In genomic region chr4:8427262-8427661, GRCh38 we compare ENCODE assay signal across 1 cellular context.
TF ChIP-seq lines count a peak whose summit lies in the region.

No MANE protein-coding gene starts in this region.

TF ChIP-seq in GM23338, 12 proteins besides CTCF, POLR2A, EP300 and RAD21 (continued from another document):
- no peak for TF ChIP-seq REST (IDR thresholded peaks at IDR 0.05; ENCODE audit: unreplicated experiment)
- no peak for TF ChIP-seq ZNF114 (CRISPR knock-in tag; IDR thresholded peaks at IDR 0.05)
- no peak for TF ChIP-seq POLR2AphosphoS5 (IDR thresholded peaks at IDR 0.05; ENCODE audit: low read depth)
